18 cellular contexts compared by ENCODE assay signal in genomic region chr22:46827072-46827780, GRCh38.
DNase-seq lines count a peak whose midpoint lies in the region; ATAC-seq and TF ChIP-seq lines count a peak whose summit lies in the region.
"Had no signal": no experiment of that assay in that cellular context is flagged by ENCODE, and none has a peak within 500 bp of the region (broad histone marks: within the 10 kb centered on the region; RNA-seq: fewer than 3 reads in every experiment).

No MANE protein-coding gene starts in this region.

- TF ChIP-seq CTCF in RWPE2 (IDR thresholded peaks at IDR 0.05; ENCODE audit: poor library complexity, severe bottlenecking) (no peak), type B pancreatic cell (conservative IDR thresholded peaks at IDR 0.05) (peak; percentile 37)

- DNase-seq in activated naive CD4-positive, alpha-beta T cell treated with anti-CD3 and anti-CD28 coated beads, Interleukin-2, amount 50 U/mL, for 16 hours, result no peak
- DNase-seq in RWPE2 (ENCODE audit: low spot score) (no peak), iPS-NIHi7 (ENCODE audit: extremely low spot score) (peak; percentile 93), type B pancreatic cell (ENCODE audit: extremely low spot score, unreplicated experiment) (no peak), T-helper 1 cell (no peak), ACHN (no peak)
- DNase-seq: DMS53; NCI-H1048; NCI-H2171 treated with DMSO at 0.1 percent for 48 hours; sigmoid colon; stimulated activated CD4-positive, alpha-beta T cell treated with anti-CD3 and anti-CD28 coated beads, Interleukin-4, amount 100 ng/mL, for 24 hours had no signal

- no peak overlapping the region for H3K4me3 Mint-ChIP-seq in activated naive CD4-positive, alpha-beta T cell treated with anti-CD3 and anti-CD28 coated beads, Interleukin-2, amount 50 U/mL, for 24 hours
- no peak overlapping the region for H3K4me3 Mint-ChIP-seq in type B pancreatic cell
- H3K4me3 Mint-ChIP-seq: B cell, brain had no signal

- in situ Hi-C loops in ACHN (cut with HindIII; ENCODE audit: low pct_ligation_motif_present, low pct_unique_long_range_greater_than_20kb, low sequenced_read_pairs), result no loop called here

- no peaks in the 10 kb centered on the region for H3K36me3 ChIP-seq in RWPE2 (ENCODE audit: low read depth)
- H3K36me3 ChIP-seq: HAP-1, sigmoid colon had no signal

- no peak overlapping the region for H3K4me3 ChIP-seq in RWPE2 (ENCODE audit: severe bottlenecking)
- H3K4me3 ChIP-seq: HAP-1, sigmoid colon, tibial nerve had no signal

- peaks cover 49% of the 10 kb centered on the region for H3K4me1 Mint-ChIP-seq in activated naive CD4-positive, alpha-beta T cell treated with anti-CD3 and anti-CD28 coated beads, Interleukin-2, amount 50 U/mL, for 24 hours
- peaks cover 34% of the 10 kb centered on the region for H3K4me1 Mint-ChIP-seq in type B pancreatic cell (ENCODE audit: unreplicated experiment)

- H3K4me1 ChIP-seq in RWPE2 (ENCODE audit: insufficient read depth, poor library complexity, severe bottlenecking), result peaks cover 37% of the 10 kb centered on the region

- H3K36me3 Mint-ChIP-seq in activated naive CD4-positive, alpha-beta T cell treated with anti-CD3 and anti-CD28 coated beads, Interleukin-2, amount 50 U/mL, for 24 hours, result peaks cover 21% of the 10 kb centered on the region
- peaks cover 22% of the 10 kb centered on the region for H3K36me3 Mint-ChIP-seq in type B pancreatic cell

- ATAC-seq in RWPE2 (ENCODE audit: low read depth) (no peak), HG02840 (IDR thresholded peaks at IDR 0.05; ENCODE audit: low FRiP score, unreplicated experiment) (no peak)

- H3K9me3 ChIP-seq in RWPE2 (ENCODE audit: severe bottlenecking), result no peaks in the 10 kb centered on the region
- H3K9me3 ChIP-seq: HAP-1, sigmoid colon, tibial nerve had no signal

- H3K27me3 ChIP-seq in RWPE2 (ENCODE audit: insufficient read depth, poor library complexity, severe bottlenecking), result no peaks in the 10 kb centered on the region
- H3K27me3 ChIP-seq: sigmoid colon, tibial nerve had no signal

- H3K27me3 Mint-ChIP-seq in activated naive CD4-positive, alpha-beta T cell treated with anti-CD3 and anti-CD28 coated beads, Interleukin-2, amount 50 U/mL, for 24 hours, result no peaks in the 10 kb centered on the region
- no peaks in the 10 kb centered on the region for H3K27me3 Mint-ChIP-seq in type B pancreatic cell
- H3K27me3 Mint-ChIP-seq: B cell, brain, IgD-negative memory B cell had no signal

- H3K27ac Mint-ChIP-seq in activated naive CD4-positive, alpha-beta T cell treated with anti-CD3 and anti-CD28 coated beads, Interleukin-2, amount 50 U/mL, for 24 hours, result peak overlapping the region; percentile 2
- no peak overlapping the region for H3K27ac Mint-ChIP-seq in type B pancreatic cell
- H3K27ac Mint-ChIP-seq: B cell had no signal

- H3K9me3 Mint-ChIP-seq in activated naive CD4-positive, alpha-beta T cell treated with anti-CD3 and anti-CD28 coated beads, Interleukin-2, amount 50 U/mL, for 24 hours, result no peaks in the 10 kb centered on the region
- H3K9me3 Mint-ChIP-seq in type B pancreatic cell, result no peaks in the 10 kb centered on the region
- H3K9me3 Mint-ChIP-seq: IgD-negative memory B cell had no signal

- peak overlapping the region; percentile 97 for H3K27ac ChIP-seq in RWPE2 (ENCODE audit: poor library complexity, severe bottlenecking)
- H3K27ac ChIP-seq: sigmoid colon, tibial nerve had no signal
